Comparison of ENCODE assay signal across 2 cellular contexts in the genomic region with DNA sequence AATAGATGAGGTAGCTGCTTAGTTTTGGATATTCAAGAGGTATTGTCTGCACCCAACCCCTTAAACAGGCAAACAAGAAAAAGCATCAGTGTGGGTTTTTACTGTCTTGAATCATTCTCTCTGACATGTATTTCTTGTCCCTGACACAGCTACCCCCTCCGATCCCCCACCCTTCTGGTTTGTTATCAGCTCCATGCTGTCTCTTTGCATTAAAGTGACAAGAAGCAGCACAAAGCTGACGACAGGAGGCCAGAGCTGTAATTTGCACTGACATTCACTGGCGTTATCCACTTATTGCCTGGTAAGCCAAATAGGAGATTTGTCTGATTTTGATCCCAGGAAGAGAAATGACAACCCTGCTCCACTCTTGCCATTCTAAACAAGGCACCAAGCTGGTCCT.
TF ChIP-seq lines count a peak whose summit lies in the region.

No MANE protein-coding gene starts in this region.

TF ChIP-seq in K562, 482 proteins besides CTCF, POLR2A, EP300 and RAD21 (continued from another document and continues in another):
- TF ChIP-seq, protein P1, sequence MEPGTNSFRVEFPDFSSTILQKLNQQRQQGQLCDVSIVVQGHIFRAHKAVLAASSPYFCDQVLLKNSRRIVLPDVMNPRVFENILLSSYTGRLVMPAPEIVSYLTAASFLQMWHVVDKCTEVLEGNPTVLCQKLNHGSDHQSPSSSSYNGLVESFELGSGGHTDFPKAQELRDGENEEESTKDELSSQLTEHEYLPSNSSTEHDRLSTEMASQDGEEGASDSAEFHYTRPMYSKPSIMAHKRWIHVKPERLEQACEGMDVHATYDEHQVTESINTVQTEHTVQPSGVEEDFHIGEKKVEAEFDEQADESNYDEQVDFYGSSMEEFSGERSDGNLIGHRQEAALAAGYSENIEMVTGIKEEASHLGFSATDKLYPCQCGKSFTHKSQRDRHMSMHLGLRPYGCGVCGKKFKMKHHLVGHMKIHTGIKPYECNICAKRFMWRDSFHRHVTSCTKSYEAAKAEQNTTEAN (CRISPR knock-in tag; IDR thresholded peaks at IDR 0.05), result no peak
- TF ChIP-seq MEF2A (IDR thresholded peaks at IDR 0.05; ENCODE audit: control insufficient read depth, low read depth, low read length) (no peak), MBD2 (IDR thresholded peaks at IDR 0.05; ENCODE audit: borderline replicate concordance, low read depth) (no peak), TAF15 (IDR thresholded peaks at IDR 0.05; ENCODE audit: low read depth, low read length) (no peak), MCM7 (IDR thresholded peaks at IDR 0.05) (no peak), BRF1 (IDR thresholded peaks at IDR 0.05; ENCODE audit: borderline replicate concordance, extremely low read depth, insufficient read length) (no peak), THRAP3 (IDR thresholded peaks at IDR 0.05; ENCODE audit: borderline replicate concordance) (no peak), MCM5 (IDR thresholded peaks at IDR 0.05; ENCODE audit: low read depth) (no peak), ZNF24 (IDR thresholded peaks at IDR 0.05) (no peak), YY1 (IDR thresholded peaks at IDR 0.05; ENCODE audit: borderline replicate concordance in 1 of 3, control insufficient read depth in 1 of 3, extremely low read depth in 1 of 3, insufficient read depth in 3 of 3, insufficient read length in 1 of 3, insufficient replicate concordance in 2 of 3, low read depth in 1 of 3, low read length in 2 of 3) (no peak), NFIC (IDR thresholded peaks at IDR 0.05) (no peak), BRD9 (IDR thresholded peaks at IDR 0.05; ENCODE audit: low read depth, partially characterized antibody) (no peak), ZNF445 (CRISPR knock-in tag; IDR thresholded peaks at IDR 0.05; ENCODE audit: low read depth) (no peak), RHOXF2B (CRISPR knock-in tag; conservative IDR thresholded peaks at IDR 0.05) (no peak), ZBED1 (IDR thresholded peaks at IDR 0.05) (no peak), ZNF174 (CRISPR knock-in tag; IDR thresholded peaks at IDR 0.05) (no peak)
- TF ChIP-seq, protein P2, sequence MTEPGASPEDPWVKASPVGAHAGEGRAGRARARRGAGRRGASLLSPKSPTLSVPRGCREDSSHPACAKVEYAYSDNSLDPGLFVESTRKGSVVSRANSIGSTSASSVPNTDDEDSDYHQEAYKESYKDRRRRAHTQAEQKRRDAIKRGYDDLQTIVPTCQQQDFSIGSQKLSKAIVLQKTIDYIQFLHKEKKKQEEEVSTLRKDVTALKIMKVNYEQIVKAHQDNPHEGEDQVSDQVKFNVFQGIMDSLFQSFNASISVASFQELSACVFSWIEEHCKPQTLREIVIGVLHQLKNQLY (CRISPR knock-in tag; conservative IDR thresholded peaks at IDR 0.05), result no peak
- TF ChIP-seq, protein P3, sequence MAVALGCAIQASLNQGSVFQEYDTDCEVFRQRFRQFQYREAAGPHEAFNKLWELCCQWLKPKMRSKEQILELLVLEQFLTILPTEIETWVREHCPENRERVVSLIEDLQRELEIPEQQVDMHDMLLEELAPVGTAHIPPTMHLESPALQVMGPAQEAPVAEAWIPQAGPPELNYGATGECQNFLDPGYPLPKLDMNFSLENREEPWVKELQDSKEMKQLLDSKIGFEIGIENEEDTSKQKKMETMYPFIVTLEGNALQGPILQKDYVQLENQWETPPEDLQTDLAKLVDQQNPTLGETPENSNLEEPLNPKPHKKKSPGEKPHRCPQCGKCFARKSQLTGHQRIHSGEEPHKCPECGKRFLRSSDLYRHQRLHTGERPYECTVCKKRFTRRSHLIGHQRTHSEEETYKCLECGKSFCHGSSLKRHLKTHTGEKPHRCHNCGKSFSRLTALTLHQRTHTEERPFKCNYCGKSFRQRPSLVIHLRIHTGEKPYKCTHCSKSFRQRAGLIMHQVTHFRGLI (CRISPR knock-in tag; IDR thresholded peaks at IDR 0.05), result no peak
- TF ChIP-seq, protein P4, sequence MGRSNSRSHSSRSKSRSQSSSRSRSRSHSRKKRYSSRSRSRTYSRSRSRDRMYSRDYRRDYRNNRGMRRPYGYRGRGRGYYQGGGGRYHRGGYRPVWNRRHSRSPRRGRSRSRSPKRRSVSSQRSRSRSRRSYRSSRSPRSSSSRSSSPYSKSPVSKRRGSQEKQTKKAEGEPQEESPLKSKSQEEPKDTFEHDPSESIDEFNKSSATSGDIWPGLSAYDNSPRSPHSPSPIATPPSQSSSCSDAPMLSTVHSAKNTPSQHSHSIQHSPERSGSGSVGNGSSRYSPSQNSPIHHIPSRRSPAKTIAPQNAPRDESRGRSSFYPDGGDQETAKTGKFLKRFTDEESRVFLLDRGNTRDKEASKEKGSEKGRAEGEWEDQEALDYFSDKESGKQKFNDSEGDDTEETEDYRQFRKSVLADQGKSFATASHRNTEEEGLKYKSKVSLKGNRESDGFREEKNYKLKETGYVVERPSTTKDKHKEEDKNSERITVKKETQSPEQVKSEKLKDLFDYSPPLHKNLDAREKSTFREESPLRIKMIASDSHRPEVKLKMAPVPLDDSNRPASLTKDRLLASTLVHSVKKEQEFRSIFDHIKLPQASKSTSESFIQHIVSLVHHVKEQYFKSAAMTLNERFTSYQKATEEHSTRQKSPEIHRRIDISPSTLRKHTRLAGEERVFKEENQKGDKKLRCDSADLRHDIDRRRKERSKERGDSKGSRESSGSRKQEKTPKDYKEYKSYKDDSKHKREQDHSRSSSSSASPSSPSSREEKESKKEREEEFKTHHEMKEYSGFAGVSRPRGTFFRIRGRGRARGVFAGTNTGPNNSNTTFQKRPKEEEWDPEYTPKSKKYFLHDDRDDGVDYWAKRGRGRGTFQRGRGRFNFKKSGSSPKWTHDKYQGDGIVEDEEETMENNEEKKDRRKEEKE (IDR thresholded peaks at IDR 0.05; ENCODE audit: borderline replicate concordance in 1 of 2, control insufficient read depth in 1 of 2, low read depth in 2 of 2, low read length in 1 of 2), result no peak
- TF ChIP-seq, protein P5, sequence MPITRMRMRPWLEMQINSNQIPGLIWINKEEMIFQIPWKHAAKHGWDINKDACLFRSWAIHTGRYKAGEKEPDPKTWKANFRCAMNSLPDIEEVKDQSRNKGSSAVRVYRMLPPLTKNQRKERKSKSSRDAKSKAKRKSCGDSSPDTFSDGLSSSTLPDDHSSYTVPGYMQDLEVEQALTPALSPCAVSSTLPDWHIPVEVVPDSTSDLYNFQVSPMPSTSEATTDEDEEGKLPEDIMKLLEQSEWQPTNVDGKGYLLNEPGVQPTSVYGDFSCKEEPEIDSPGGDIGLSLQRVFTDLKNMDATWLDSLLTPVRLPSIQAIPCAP (CRISPR knock-in tag; IDR thresholded peaks at IDR 0.05; ENCODE audit: borderline replicate concordance), result no peak

TF ChIP-seq in neural cell, 6 proteins besides CTCF, POLR2A, EP300 and RAD21 (continued from another document):
- TF ChIP-seq, protein P6, sequence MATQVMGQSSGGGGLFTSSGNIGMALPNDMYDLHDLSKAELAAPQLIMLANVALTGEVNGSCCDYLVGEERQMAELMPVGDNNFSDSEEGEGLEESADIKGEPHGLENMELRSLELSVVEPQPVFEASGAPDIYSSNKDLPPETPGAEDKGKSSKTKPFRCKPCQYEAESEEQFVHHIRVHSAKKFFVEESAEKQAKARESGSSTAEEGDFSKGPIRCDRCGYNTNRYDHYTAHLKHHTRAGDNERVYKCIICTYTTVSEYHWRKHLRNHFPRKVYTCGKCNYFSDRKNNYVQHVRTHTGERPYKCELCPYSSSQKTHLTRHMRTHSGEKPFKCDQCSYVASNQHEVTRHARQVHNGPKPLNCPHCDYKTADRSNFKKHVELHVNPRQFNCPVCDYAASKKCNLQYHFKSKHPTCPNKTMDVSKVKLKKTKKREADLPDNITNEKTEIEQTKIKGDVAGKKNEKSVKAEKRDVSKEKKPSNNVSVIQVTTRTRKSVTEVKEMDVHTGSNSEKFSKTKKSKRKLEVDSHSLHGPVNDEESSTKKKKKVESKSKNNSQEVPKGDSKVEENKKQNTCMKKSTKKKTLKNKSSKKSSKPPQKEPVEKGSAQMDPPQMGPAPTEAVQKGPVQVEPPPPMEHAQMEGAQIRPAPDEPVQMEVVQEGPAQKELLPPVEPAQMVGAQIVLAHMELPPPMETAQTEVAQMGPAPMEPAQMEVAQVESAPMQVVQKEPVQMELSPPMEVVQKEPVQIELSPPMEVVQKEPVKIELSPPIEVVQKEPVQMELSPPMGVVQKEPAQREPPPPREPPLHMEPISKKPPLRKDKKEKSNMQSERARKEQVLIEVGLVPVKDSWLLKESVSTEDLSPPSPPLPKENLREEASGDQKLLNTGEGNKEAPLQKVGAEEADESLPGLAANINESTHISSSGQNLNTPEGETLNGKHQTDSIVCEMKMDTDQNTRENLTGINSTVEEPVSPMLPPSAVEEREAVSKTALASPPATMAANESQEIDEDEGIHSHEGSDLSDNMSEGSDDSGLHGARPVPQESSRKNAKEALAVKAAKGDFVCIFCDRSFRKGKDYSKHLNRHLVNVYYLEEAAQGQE (IDR thresholded peaks at IDR 0.05; ENCODE audit: borderline replicate concordance), result peak; percentile 49
- no peak for TF ChIP-seq EZH2 (IDR thresholded peaks at IDR 0.05; ENCODE audit: borderline replicate concordance, insufficient read depth, low read length, poor library complexity, severe bottlenecking)
